ENCODE assay signal across 1 cellular context in the genomic region with DNA sequence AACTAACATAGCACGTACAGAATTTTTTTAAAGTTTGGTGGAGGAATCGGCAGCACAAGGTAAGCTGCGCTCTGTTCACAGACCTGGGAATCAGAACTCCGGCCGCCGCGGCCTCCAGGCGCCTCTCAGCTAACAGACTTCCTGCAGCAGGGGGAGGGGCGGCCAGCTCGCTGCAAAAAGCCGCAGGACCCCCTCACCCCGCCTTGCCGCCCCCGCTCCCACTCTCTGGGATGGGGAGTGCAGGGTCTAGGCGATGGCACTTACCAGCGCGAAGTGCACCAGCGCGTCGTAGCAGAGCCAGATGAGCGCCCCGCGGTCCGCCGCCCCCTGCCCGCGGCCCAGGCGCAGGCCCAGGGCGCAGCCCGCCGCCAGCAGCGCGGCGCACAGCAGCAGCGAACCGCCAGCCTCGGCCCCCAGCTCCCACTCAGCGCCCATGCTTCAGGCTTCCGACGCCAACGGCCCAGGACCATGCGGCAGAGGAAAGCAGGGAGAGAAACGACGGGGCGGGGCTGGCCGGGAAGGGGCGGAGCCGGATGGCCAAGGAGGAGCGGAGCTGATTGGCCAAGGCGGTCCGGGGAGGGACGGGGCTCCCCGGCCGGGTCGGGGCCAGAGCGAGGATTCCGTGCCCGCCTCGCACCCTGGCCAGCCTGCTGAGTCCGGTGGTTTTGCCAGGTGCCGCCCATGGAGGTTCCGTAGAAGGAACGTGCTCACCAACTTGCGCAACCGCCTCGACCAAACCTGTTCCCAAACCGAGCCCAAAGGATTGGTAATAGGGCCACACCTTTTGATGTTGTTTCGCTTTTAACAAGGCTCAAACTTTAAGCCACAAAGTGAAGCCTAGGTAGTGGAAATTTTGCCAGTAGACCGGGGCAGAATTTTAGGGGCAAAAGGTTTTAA.
TF ChIP-seq lines count a peak whose summit lies in the region.

A gene (minus strand): TSS at position 497 of the 897 bp plus-strand sequence. CDS start 62 bp downstream, at position 435.

TF ChIP-seq in HepG2, 621 proteins besides CTCF, POLR2A, EP300 and RAD21 (continued from another document and continues in another):
- TF ChIP-seq, protein P1, sequence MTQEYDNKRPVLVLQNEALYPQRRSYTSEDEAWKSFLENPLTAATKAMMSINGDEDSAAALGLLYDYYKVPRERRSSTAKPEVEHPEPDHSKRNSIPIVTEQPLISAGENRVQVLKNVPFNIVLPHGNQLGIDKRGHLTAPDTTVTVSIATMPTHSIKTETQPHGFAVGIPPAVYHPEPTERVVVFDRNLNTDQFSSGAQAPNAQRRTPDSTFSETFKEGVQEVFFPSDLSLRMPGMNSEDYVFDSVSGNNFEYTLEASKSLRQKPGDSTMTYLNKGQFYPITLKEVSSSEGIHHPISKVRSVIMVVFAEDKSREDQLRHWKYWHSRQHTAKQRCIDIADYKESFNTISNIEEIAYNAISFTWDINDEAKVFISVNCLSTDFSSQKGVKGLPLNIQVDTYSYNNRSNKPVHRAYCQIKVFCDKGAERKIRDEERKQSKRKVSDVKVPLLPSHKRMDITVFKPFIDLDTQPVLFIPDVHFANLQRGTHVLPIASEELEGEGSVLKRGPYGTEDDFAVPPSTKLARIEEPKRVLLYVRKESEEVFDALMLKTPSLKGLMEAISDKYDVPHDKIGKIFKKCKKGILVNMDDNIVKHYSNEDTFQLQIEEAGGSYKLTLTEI (CRISPR knock-in tag; conservative IDR thresholded peaks at IDR 0.05) = no peak
- no peak for TF ChIP-seq ZNF615 (CRISPR knock-in tag; IDR thresholded peaks at IDR 0.05; ENCODE audit: borderline replicate concordance)
- TF ChIP-seq ZBTB8A (CRISPR knock-in tag; IDR thresholded peaks at IDR 0.05; ENCODE audit: borderline replicate concordance, low read depth) = no peak
- no peak for TF ChIP-seq ATRX (CRISPR knock-in tag; IDR thresholded peaks at IDR 0.05; ENCODE audit: borderline replicate concordance)
- TF ChIP-seq ZNF766 (CRISPR knock-in tag; IDR thresholded peaks at IDR 0.05; ENCODE audit: borderline replicate concordance) = peak; percentile 90; the same call in 1 of the 2 replicates
- TF ChIP-seq ZNF446 (CRISPR knock-in tag; IDR thresholded peaks at IDR 0.05) = 0 out of 2 replicates have a peak, but pooled peaks have one; percentile 20
- TF ChIP-seq, protein P2, sequence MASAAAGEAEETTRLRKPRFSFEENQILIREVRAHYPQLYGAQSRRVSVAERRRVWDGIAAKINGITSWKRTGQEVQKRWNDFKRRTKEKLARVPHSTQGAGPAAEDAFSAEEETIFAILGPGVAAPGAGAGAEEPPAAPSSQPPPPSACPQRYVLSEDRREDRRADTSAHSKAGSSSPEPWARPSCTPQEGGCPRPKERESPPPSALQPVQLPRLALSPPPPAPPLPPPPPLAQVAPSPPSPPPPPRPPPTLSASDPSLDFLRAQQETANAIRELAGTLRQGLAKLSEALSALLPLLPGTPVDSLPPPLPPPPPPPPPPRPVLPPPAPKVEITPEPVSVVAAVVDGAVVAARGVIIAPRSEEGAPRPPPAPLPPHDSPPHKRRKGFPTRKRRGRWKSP (CRISPR knock-in tag; IDR thresholded peaks at IDR 0.05) = peak; percentile 66; the same call in 1 of the 2 replicates
- no peak for TF ChIP-seq STAG1 (CRISPR knock-in tag; IDR thresholded peaks at IDR 0.05)
- 0 out of 2 replicates have a peak, but pooled peaks have one; percentile 66 for TF ChIP-seq SMAD1 (CRISPR knock-in tag; IDR thresholded peaks at IDR 0.05; ENCODE audit: borderline replicate concordance, low read depth)
- TF ChIP-seq ZMYM2 (CRISPR knock-in tag; IDR thresholded peaks at IDR 0.05) = peak; percentile 64; the same call in 1 of the 2 replicates
- TF ChIP-seq, protein P3, sequence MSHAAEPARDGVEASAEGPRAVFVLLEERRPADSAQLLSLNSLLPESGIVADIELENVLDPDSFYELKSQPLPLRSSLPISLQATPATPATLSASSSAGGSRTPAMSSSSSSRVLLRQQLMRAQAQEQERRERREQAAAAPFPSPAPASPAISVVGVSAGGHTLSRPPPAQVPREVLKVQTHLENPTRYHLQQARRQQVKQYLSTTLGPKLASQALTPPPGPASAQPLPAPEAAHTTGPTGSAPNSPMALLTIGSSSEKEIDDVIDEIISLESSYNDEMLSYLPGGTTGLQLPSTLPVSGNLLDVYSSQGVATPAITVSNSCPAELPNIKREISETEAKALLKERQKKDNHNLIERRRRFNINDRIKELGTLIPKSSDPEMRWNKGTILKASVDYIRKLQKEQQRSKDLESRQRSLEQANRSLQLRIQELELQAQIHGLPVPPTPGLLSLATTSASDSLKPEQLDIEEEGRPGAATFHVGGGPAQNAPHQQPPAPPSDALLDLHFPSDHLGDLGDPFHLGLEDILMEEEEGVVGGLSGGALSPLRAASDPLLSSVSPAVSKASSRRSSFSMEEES (CRISPR knock-in tag; IDR thresholded peaks at IDR 0.05) = peak; percentile 69; the same call in 1 of the 2 replicates
- TF ChIP-seq, protein P4, sequence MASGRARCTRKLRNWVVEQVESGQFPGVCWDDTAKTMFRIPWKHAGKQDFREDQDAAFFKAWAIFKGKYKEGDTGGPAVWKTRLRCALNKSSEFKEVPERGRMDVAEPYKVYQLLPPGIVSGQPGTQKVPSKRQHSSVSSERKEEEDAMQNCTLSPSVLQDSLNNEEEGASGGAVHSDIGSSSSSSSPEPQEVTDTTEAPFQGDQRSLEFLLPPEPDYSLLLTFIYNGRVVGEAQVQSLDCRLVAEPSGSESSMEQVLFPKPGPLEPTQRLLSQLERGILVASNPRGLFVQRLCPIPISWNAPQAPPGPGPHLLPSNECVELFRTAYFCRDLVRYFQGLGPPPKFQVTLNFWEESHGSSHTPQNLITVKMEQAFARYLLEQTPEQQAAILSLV (CRISPR knock-in tag; IDR thresholded peaks at IDR 0.05; ENCODE audit: borderline replicate concordance) = no peak
- TF ChIP-seq, protein P5, sequence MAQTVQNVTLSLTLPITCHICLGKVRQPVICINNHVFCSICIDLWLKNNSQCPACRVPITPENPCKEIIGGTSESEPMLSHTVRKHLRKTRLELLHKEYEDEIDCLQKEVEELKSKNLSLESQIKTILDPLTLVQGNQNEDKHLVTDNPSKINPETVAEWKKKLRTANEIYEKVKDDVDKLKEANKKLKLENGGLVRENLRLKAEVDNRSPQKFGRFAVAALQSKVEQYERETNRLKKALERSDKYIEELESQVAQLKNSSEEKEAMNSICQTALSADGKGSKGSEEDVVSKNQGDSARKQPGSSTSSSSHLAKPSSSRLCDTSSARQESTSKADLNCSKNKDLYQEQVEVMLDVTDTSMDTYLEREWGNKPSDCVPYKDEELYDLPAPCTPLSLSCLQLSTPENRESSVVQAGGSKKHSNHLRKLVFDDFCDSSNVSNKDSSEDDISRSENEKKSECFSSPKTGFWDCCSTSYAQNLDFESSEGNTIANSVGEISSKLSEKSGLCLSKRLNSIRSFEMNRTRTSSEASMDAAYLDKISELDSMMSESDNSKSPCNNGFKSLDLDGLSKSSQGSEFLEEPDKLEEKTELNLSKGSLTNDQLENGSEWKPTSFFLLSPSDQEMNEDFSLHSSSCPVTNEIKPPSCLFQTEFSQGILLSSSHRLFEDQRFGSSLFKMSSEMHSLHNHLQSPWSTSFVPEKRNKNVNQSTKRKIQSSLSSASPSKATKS (CRISPR knock-in tag; IDR thresholded peaks at IDR 0.05) = no peak
- no peak for TF ChIP-seq KLF13 (CRISPR knock-in tag; IDR thresholded peaks at IDR 0.05)
- TF ChIP-seq, protein P6, sequence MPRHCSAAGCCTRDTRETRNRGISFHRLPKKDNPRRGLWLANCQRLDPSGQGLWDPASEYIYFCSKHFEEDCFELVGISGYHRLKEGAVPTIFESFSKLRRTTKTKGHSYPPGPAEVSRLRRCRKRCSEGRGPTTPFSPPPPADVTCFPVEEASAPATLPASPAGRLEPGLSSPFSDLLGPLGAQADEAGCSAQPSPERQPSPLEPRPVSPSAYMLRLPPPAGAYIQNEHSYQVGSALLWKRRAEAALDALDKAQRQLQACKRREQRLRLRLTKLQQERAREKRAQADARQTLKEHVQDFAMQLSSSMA (CRISPR knock-in tag; IDR thresholded peaks at IDR 0.05) = peak; percentile 21; the same call in 1 of the 2 replicates
- no peak for TF ChIP-seq RARG (CRISPR knock-in tag; IDR thresholded peaks at IDR 0.05; ENCODE audit: low read depth)
- TF ChIP-seq, protein P7, sequence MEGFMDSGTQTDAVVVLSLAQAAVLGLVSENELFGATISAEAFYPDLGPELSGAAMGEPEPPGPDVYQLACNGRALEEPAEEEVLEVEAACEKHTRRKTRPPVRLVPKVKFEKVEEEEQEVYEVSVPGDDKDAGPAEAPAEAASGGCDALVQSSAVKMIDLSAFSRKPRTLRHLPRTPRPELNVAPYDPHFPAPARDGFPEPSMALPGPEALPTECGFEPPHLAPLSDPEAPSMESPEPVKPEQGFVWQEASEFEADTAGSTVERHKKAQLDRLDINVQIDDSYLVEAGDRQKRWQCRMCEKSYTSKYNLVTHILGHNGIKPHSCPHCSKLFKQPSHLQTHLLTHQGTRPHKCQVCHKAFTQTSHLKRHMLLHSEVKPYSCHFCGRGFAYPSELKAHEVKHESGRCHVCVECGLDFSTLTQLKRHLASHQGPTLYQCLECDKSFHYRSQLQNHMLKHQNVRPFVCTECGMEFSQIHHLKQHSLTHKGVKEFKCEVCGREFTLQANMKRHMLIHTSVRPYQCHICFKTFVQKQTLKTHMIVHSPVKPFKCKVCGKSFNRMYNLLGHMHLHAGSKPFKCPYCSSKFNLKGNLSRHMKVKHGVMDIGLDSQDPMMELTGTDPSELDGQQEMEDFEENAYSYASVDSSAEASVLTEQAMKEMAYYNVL (CRISPR knock-in tag; IDR thresholded peaks at IDR 0.05; ENCODE audit: borderline replicate concordance) = peak; percentile 59; the same call in 1 of the 2 replicates
- TF ChIP-seq, protein P8, sequence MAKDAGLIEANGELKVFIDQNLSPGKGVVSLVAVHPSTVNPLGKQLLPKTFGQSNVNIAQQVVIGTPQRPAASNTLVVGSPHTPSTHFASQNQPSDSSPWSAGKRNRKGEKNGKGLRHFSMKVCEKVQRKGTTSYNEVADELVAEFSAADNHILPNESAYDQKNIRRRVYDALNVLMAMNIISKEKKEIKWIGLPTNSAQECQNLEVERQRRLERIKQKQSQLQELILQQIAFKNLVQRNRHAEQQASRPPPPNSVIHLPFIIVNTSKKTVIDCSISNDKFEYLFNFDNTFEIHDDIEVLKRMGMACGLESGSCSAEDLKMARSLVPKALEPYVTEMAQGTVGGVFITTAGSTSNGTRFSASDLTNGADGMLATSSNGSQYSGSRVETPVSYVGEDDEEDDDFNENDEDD (CRISPR knock-in tag; IDR thresholded peaks at IDR 0.05; ENCODE audit: borderline replicate concordance) = peak; percentile 94; the same call in 1 of the 2 replicates
- TF ChIP-seq KLF11 (CRISPR knock-in tag; IDR thresholded peaks at IDR 0.05) = peak; percentile 93
- no peak for TF ChIP-seq ZNF530 (CRISPR knock-in tag; IDR thresholded peaks at IDR 0.05; ENCODE audit: low read depth)
- TF ChIP-seq, protein P9, sequence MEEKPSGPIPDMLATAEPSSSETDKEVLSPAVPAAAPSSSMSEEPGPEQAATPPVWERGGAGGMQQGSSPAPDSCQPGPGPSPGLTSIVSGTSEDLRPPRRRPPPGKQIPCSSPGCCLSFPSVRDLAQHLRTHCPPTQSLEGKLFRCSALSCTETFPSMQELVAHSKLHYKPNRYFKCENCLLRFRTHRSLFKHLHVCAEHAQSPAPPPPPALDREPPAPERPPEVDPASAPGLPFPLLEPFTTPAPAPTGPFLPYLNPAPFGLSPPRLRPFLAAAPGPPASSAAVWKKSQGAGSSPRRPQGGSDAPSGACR (CRISPR knock-in tag; IDR thresholded peaks at IDR 0.05) = peak; percentile 57; the same call in 1 of the 2 replicates
- TF ChIP-seq ETV6 (CRISPR knock-in tag; conservative IDR thresholded peaks at IDR 0.05) = no peak
- TF ChIP-seq, protein P10, sequence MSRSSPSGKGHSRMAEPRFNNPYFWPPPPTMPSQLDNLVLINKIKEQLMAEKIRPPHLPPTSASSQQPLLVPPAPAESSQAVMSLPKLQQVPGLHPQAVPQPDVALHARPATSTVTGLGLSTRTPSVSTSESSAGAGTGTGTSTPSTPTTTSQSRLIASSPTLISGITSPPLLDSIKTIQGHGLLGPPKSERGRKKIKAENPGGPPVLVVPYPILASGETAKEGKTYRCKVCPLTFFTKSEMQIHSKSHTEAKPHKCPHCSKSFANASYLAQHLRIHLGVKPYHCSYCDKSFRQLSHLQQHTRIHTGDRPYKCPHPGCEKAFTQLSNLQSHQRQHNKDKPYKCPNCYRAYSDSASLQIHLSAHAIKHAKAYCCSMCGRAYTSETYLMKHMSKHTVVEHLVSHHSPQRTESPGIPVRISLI (CRISPR knock-in tag; IDR thresholded peaks at IDR 0.05; ENCODE audit: borderline replicate concordance) = peak; percentile 31; the same call in 1 of the 2 replicates
- TF ChIP-seq NBN (conservative IDR thresholded peaks at IDR 0.05) = no peak
- TF ChIP-seq ZFAT (CRISPR knock-in tag; conservative IDR thresholded peaks at IDR 0.05) = 0 out of 2 replicates have a peak, but pooled peaks have one; percentile 70
- TF ChIP-seq, protein P11, sequence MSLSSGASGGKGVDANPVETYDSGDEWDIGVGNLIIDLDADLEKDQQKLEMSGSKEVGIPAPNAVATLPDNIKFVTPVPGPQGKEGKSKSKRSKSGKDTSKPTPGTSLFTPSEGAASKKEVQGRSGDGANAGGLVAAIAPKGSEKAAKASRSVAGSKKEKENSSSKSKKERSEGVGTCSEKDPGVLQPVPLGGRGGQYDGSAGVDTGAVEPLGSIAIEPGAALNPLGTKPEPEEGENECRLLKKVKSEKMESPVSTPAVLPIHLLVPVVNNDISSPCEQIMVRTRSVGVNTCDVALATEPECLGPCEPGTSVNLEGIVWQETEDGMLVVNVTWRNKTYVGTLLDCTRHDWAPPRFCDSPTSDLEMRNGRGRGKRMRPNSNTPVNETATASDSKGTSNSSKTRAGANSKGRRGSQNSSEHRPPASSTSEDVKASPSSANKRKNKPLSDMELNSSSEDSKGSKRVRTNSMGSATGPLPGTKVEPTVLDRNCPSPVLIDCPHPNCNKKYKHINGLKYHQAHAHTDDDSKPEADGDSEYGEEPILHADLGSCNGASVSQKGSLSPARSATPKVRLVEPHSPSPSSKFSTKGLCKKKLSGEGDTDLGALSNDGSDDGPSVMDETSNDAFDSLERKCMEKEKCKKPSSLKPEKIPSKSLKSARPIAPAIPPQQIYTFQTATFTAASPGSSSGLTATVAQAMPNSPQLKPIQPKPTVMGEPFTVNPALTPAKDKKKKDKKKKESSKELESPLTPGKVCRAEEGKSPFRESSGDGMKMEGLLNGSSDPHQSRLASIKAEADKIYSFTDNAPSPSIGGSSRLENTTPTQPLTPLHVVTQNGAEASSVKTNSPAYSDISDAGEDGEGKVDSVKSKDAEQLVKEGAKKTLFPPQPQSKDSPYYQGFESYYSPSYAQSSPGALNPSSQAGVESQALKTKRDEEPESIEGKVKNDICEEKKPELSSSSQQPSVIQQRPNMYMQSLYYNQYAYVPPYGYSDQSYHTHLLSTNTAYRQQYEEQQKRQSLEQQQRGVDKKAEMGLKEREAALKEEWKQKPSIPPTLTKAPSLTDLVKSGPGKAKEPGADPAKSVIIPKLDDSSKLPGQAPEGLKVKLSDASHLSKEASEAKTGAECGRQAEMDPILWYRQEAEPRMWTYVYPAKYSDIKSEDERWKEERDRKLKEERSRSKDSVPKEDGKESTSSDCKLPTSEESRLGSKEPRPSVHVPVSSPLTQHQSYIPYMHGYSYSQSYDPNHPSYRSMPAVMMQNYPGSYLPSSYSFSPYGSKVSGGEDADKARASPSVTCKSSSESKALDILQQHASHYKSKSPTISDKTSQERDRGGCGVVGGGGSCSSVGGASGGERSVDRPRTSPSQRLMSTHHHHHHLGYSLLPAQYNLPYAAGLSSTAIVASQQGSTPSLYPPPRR (CRISPR knock-in tag; IDR thresholded peaks at IDR 0.05; ENCODE audit: borderline replicate concordance) = peak; percentile 49
- no peak for TF ChIP-seq NFE2L2 (IDR thresholded peaks at IDR 0.05; ENCODE audit: low read length)
- peak; percentile 57 for TF ChIP-seq IRF2 (CRISPR knock-in tag; IDR thresholded peaks at IDR 0.05)
- no peak for TF ChIP-seq SETDB1 (CRISPR knock-in tag; IDR thresholded peaks at IDR 0.05; ENCODE audit: borderline replicate concordance)
